Comparison of ENCODE assay signal across 8 cellular contexts in genomic region chr14:74905595-74906142, GRCh38. TPM values are rescaled to one million over a fixed set of nuclear protein-coding genes. Genes with fewer than 3 reads are reported as not detected.
DNase-seq lines count a peak whose midpoint lies in the region; ATAC-seq, FAIRE-seq and TF ChIP-seq lines count a peak whose summit lies in the region.

No MANE protein-coding gene starts in this region.

- H3K4me2 ChIP-seq in A549, result no peak overlapping the region

- no peaks in the 10 kb centered on the region; the same call in 2 of the 3 replicates for H3K4me1 ChIP-seq in A549

- H3K4me3 ChIP-seq in A549, result no peak overlapping the region
- H3K4me3 ChIP-seq in epithelial cell of proximal tubule (ENCODE audit: low read depth, low read length), result no peak overlapping the region

- FAIRE-seq in A549 (lab: Jason Lieb, UNC), result no peak

- POLR2A ChIA-PET in A549 (lab: Yijun Ruan, JAX), result interaction anchor here (0.6 to 2.0 kb wide), 3 partner anchors 21 to 297 kb away, joined by 3 to 9 read pairs (median 4); no protein-coding TSS in a partner anchor

- TF ChIP-seq POLR2A in A549 (IDR thresholded peaks at IDR 0.05; ENCODE audit: low read length), result no peak

- peak; percentile 51 to 60 for DNase-seq in A549 (ENCODE audit: low read depth in 1 of 2, low spot score in 1 of 2)
- peak; percentile 80 for DNase-seq in GM13977 (ENCODE audit: low spot score)
- DNase-seq in NK-92 (lab: John Stamatoyannopoulos, UW; ENCODE audit: unreplicated experiment), result peak; percentile 19
- peak; percentile 82 for DNase-seq in activated T-cell treated with anti-CD3 and anti-CD28 coated beads for 1 hour (ENCODE audit: low read depth)
- DNase-seq in epithelial cell of proximal tubule (ENCODE audit: low read depth), result no peak
- peak; percentile 74 for DNase-seq in natural killer cell treated with Interleukin-12 subunit alpha and Interleukin-12 subunit beta and Interleukin-15 and Interleukin-18, amount 100 ng/mL, for 72 hours (ENCODE audit: low spot score)
- peak; percentile 69 for DNase-seq in stimulated activated naive CD4-positive, alpha-beta T cell treated with Interleukin-2 at 50 U/mL for 16 hours (lab: John Stamatoyannopoulos, UW)

- no peak for TF ChIP-seq EP300 in A549 (IDR thresholded peaks at IDR 0.05)

- no peaks in the 10 kb centered on the region for H3K9me3 ChIP-seq in A549

- CTCF ChIA-PET in A549 (lab: Yijun Ruan, JAX), result interaction anchor here (0.6 to 12.5 kb wide), 46 partner anchors 10 to 546 kb away, joined by 3 to 226 read pairs (median 5); partner anchors contain the start of genes ACYP1, DLST, EIF2B2 and LTBP2

- peak; percentile 85 for TF ChIP-seq CTCF in A549 (IDR thresholded peaks at IDR 0.05)
- TF ChIP-seq CTCF in GM13977 (IDR thresholded peaks at IDR 0.05; ENCODE audit: extremely low read depth, insufficient read depth, missing control alignments), result peak; percentile 95
- TF ChIP-seq CTCF in epithelial cell of proximal tubule (conservative IDR thresholded peaks at IDR 0.05; ENCODE audit: low read depth, low read length), result peak; percentile 98

- no peaks in the 10 kb centered on the region for H3K36me3 Mint-ChIP-seq in natural killer cell treated with Interleukin-12 subunit alpha and Interleukin-12 subunit beta and Interleukin-15 and Interleukin-18, amount 100 ng/mL, for 72 hours

- H3K27ac ChIP-seq in A549, result peak overlapping the region in 1 of 2 experiments; percentile 44; a peak in 1 of 6 replicates

- no peak overlapping the region for H3K4me3 Mint-ChIP-seq in natural killer cell treated with Interleukin-12 subunit alpha and Interleukin-12 subunit beta and Interleukin-15 and Interleukin-18, amount 100 ng/mL, for 72 hours

- peak; percentile 57 to 60; a peak in 4 of 5 replicates for TF ChIP-seq RAD21 in A549 (conservative IDR thresholded peaks at IDR 0.05 in 1 of 2, IDR thresholded peaks at IDR 0.05 in 1 of 2)

- in situ Hi-C loops in GM13977 (cut with MboI; ENCODE audit: low pct_unique_long_range_greater_than_20kb, low sequenced_read_pairs, unreplicated experiment), result loop anchor here (10.0 kb wide), 1 partner anchor 51 kb away; no protein-coding TSS in a partner anchor

- peaks cover 0 to 10% of the 10 kb centered on the region in 2 donors for H3K4me1 Mint-ChIP-seq in natural killer cell treated with Interleukin-12 subunit alpha and Interleukin-12 subunit beta and Interleukin-15 and Interleukin-18, amount 100 ng/mL, for 72 hours (ENCODE audit: low read depth in 2 of 2)

- WGBS in A549 (ENCODE audit: missing lambda C conversion rate), result 54% methylated on average over 13 of the region's 14 CpGs

- H3K9me3 Mint-ChIP-seq in natural killer cell treated with Interleukin-12 subunit alpha and Interleukin-12 subunit beta and Interleukin-15 and Interleukin-18, amount 100 ng/mL, for 72 hours, result no peaks in the 10 kb centered on the region

- H3K27me3 Mint-ChIP-seq in natural killer cell treated with Interleukin-12 subunit alpha and Interleukin-12 subunit beta and Interleukin-15 and Interleukin-18, amount 100 ng/mL, for 72 hours, result no peaks in the 10 kb centered on the region

- H3K27ac Mint-ChIP-seq in natural killer cell treated with Interleukin-12 subunit alpha and Interleukin-12 subunit beta and Interleukin-15 and Interleukin-18, amount 100 ng/mL, for 72 hours, result peak overlapping the region; percentile 28 to 33

- ATAC-seq in A549 (peak; percentile 33 to 74; a peak in 3 of 6 replicates), HG03139 (IDR thresholded peaks at IDR 0.05; ENCODE audit: unreplicated experiment) (no peak)
- peak; percentile 56 to 74 for ATAC-seq in natural killer cell treated with Interleukin-12 subunit alpha and Interleukin-12 subunit beta and Interleukin-15 and Interleukin-18, amount 100 ng/mL, for 72 hours

TF ChIP-seq in A549, 52 proteins besides CTCF, POLR2A, EP300 and RAD21:
- no peak for TF ChIP-seq REST (IDR thresholded peaks at IDR 0.05)
- TF ChIP-seq MYC (IDR thresholded peaks at IDR 0.05; ENCODE audit: borderline replicate concordance, low read length), result peak; percentile 83
- TF ChIP-seq NPAS2 (CRISPR knock-in tag; IDR thresholded peaks at IDR 0.05; ENCODE audit: borderline replicate concordance), result 0 out of 2 replicates have a peak, but pooled peaks have one; percentile 11
- no peak for TF ChIP-seq FOSL2 (IDR thresholded peaks at IDR 0.05)
- no peak for TF ChIP-seq FOSL2 (CRISPR knock-in tag; IDR thresholded peaks at IDR 0.05)
- TF ChIP-seq SMC3 (IDR thresholded peaks at IDR 0.05), result peak; percentile 82
- TF ChIP-seq MAX (IDR thresholded peaks at IDR 0.05), result peak; percentile 93

RNA-seq across cellular contexts. Expression of gene RPS6KL1, which starts 17.4 kb away (rescaled TPM):
- polyA plus RNA-seq in A549 (2011; rRNA removed), result 0.32 and 0.40 TPM in 2 replicates
- 1.1 and 1.2 TPM in 2 replicates for polyA plus RNA-seq in A549 (2012; cell fraction: cytosol; rRNA removed)
- polyA plus RNA-seq in A549 (2012; cell fraction: nucleus; rRNA removed), result 3.5 and 5.8 TPM in 2 replicates
- 0.71 to 1.2 TPM (median 0.99 TPM) in 3 replicates for polyA plus RNA-seq in A549 (2017; fragmentation: RNase III; extraction: RNeasy Plus Mini Kit Qiagen cat#74134 plus additional on column Dnase treatment)
- polyA minus RNA-seq in A549 (2011; rRNA and poly(A)+ RNA removed), result 0.62 and 1.6 TPM in 2 replicates
- 18.7 and 21.3 TPM in 2 replicates for total RNA-seq in epithelial cell of proximal tubule
- total RNA-seq in natural killer cell treated with Interleukin-12 subunit alpha and Interleukin-12 subunit beta and Interleukin-15 and Interleukin-18, amount 100 ng/mL, for 72 hours, result 10 to 100 TPM; 10.0 to 12.8 TPM

RNA-seq across cellular contexts. Expression of gene DLST, which starts 24.0 kb away (rescaled TPM):
- 129 and 137 TPM in 2 replicates for polyA plus RNA-seq in A549 (2011; rRNA removed)
- polyA plus RNA-seq in A549 (2012; cell fraction: cytosol; rRNA removed), result 108 and 114 TPM in 2 replicates
- 120 and 141 TPM in 2 replicates for polyA plus RNA-seq in A549 (2012; cell fraction: nucleus; rRNA removed)
- 102 to 113 TPM (median 102 TPM) in 3 replicates for polyA plus RNA-seq in A549 (2017; fragmentation: RNase III; extraction: RNeasy Plus Mini Kit Qiagen cat#74134 plus additional on column Dnase treatment)
- polyA minus RNA-seq in A549 (2011; rRNA and poly(A)+ RNA removed), result 103 and 107 TPM in 2 replicates
- 58.6 and 91.8 TPM in 2 replicates for total RNA-seq in epithelial cell of proximal tubule
- 100 to 1,000 TPM; 127 to 136 TPM for total RNA-seq in natural killer cell treated with Interleukin-12 subunit alpha and Interleukin-12 subunit beta and Interleukin-15 and Interleukin-18, amount 100 ng/mL, for 72 hours

RNA-seq across cellular contexts. Expression of gene PROX2, which starts 29.7 kb away (rescaled TPM):
- polyA plus RNA-seq in A549 (2011; rRNA removed), result not detected in 2 replicates
- polyA plus RNA-seq in A549 (2012; cell fraction: cytosol; rRNA removed), result not detected in 2 replicates
- polyA plus RNA-seq in A549 (2012; cell fraction: nucleus; rRNA removed), result not detected in 2 replicates
- polyA plus RNA-seq in A549 (2017; fragmentation: RNase III; extraction: RNeasy Plus Mini Kit Qiagen cat#74134 plus additional on column Dnase treatment), result not detected in 3 replicates
- polyA minus RNA-seq in A549 (2011; rRNA and poly(A)+ RNA removed), result not detected in 2 replicates
- total RNA-seq in epithelial cell of proximal tubule, result not detected in 2 replicates
- total RNA-seq in natural killer cell treated with Interleukin-12 subunit alpha and Interleukin-12 subunit beta and Interleukin-15 and Interleukin-18, amount 100 ng/mL, for 72 hours, result 1 to 10 TPM in 1 of 2 donors, under 1 TPM in 1; 0.56 to 1.5 TPM

RNA-seq across cellular contexts. Expression of gene PGF, which starts 49.7 kb away (rescaled TPM):
- polyA plus RNA-seq in A549 (2011; rRNA removed) (0.52 and 0.63 TPM in 2 replicates), A549 (2017; fragmentation: RNase III; extraction: RNeasy Plus Mini Kit Qiagen cat#74134 plus additional on column Dnase treatment) (1.1 to 1.2 TPM (median 1.1 TPM) in 3 replicates)
- polyA plus RNA-seq in A549 (2012; cell fraction: cytosol; rRNA removed), result 1.0 and 1.3 TPM in 2 replicates
- polyA plus RNA-seq in A549 (2012; cell fraction: nucleus; rRNA removed), result 0.58 and 1.00 TPM in 2 replicates
- 0.44 and 1.1 TPM in 2 replicates for polyA minus RNA-seq in A549 (2011; rRNA and poly(A)+ RNA removed)
- 6.1 and 7.0 TPM in 2 replicates for total RNA-seq in epithelial cell of proximal tubule
- not detected for total RNA-seq in natural killer cell treated with Interleukin-12 subunit alpha and Interleukin-12 subunit beta and Interleukin-15 and Interleukin-18, amount 100 ng/mL, for 72 hours
